Comparison of ENCODE assay signal across 1 cellular context in the genomic region with DNA sequence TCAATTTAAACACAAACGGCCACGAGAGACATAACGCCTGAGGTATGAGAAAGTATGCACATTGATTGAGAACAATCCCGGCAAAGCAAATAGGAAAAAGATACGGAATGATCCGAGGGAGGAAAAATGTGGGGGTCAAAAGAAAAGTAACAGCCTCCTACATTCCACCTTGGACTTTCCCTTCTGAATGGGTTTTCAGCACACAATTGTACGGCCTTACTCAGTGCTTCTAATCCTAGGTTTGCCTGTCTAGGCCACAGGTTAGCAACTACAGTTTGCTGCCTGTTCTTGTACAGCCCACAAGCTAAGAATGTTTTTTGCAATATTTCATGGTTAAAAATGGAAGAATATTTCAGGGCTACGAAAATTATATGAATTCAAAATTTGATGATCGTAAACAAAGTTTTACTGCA.
TF ChIP-seq lines count a peak whose summit lies in the region.

No MANE protein-coding gene starts in this region.

TF ChIP-seq in GM23338, 12 proteins besides CTCF, POLR2A, EP300 and RAD21 (continued from another document):
- TF ChIP-seq, protein P1, sequence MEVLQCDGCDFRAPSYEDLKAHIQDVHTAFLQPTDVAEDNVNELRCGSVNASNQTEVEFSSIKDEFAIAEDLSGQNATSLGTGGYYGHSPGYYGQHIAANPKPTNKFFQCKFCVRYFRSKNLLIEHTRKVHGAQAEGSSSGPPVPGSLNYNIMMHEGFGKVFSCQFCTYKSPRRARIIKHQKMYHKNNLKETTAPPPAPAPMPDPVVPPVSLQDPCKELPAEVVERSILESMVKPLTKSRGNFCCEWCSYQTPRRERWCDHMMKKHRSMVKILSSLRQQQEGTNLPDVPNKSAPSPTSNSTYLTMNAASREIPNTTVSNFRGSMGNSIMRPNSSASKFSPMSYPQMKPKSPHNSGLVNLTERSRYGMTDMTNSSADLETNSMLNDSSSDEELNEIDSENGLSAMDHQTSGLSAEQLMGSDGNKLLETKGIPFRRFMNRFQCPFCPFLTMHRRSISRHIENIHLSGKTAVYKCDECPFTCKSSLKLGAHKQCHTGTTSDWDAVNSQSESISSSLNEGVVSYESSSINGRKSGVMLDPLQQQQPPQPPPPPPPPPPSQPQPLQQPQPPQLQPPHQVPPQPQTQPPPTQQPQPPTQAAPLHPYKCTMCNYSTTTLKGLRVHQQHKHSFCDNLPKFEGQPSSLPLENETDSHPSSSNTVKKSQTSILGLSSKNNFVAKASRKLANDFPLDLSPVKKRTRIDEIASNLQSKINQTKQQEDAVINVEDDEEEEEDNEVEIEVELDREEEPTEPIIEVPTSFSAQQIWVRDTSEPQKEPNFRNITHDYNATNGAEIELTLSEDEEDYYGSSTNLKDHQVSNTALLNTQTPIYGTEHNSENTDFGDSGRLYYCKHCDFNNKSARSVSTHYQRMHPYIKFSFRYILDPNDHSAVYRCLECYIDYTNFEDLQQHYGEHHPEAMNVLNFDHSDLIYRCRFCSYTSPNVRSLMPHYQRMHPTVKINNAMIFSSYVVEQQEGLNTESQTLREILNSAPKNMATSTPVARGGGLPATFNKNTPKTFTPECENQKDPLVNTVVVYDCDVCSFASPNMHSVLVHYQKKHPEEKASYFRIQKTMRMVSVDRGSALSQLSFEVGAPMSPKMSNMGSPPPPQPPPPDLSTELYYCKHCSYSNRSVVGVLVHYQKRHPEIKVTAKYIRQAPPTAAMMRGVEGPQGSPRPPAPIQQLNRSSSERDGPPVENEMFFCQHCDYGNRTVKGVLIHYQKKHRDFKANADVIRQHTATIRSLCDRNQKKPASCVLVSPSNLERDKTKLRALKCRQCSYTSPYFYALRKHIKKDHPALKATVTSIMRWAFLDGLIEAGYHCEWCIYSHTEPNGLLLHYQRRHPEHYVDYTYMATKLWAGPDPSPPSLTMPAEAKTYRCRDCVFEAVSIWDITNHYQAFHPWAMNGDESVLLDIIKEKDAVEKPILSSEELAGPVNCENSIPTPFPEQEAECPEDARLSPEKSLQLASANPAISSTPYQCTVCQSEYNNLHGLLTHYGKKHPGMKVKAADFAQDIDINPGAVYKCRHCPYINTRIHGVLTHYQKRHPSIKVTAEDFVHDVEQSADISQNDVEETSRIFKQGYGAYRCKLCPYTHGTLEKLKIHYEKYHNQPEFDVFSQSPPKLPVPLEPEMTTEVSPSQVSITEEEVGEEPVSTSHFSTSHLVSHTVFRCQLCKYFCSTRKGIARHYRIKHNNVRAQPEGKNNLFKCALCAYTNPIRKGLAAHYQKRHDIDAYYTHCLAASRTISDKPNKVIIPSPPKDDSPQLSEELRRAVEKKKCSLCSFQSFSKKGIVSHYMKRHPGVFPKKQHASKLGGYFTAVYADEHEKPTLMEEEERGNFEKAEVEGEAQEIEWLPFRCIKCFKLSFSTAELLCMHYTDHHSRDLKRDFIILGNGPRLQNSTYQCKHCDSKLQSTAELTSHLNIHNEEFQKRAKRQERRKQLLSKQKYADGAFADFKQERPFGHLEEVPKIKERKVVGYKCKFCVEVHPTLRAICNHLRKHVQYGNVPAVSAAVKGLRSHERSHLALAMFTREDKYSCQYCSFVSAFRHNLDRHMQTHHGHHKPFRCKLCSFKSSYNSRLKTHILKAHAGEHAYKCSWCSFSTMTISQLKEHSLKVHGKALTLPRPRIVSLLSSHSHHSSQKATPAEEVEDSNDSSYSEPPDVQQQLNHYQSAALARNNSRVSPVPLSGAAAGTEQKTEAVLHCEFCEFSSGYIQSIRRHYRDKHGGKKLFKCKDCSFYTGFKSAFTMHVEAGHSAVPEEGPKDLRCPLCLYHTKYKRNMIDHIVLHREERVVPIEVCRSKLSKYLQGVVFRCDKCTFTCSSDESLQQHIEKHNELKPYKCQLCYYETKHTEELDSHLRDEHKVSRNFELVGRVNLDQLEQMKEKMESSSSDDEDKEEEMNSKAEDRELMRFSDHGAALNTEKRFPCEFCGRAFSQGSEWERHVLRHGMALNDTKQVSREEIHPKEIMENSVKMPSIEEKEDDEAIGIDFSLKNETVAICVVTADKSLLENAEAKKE (CRISPR knock-in tag; IDR thresholded peaks at IDR 0.05), result no peak
